Comparison of ENCODE assay signal across 9 cellular contexts in the genomic region with DNA sequence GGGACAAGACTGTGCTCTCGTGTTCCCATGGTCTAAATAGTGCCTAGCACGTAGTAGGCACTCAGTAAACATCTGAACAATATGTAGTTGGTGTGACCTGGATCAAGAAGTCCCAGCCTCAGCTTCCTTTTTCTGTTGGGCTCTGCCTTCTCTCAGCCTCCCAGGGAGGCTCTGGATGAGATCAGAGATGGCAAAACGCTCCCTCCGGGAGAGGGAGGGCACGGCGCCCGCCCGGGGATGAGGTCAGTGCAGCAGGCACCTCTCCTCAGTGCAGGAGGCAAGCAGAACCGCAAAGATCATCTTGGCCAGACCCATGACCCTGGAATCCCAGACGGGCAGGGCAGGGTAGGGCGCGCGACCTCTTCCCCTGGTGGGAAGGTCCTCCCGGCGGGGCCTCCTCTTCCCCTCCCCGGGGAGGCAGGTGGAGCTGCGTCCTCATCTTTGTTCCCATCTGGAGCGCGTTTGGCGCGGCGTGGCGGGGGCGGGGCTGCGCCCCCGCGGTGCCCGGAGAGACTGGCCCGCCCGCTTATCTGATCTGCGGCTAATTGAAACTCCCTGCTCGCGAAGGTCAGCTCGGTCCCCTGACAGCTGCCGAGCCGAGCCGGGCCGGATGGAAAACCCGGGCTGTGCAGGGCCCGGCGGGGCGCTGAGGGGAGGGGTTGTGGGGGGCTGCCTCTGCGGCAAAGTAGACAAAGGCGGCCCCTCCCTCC.
DNase-seq lines count a peak whose midpoint lies in the region; ATAC-seq and TF ChIP-seq lines count a peak whose summit lies in the region.
"Had no signal": no experiment of that assay in that cellular context is flagged by ENCODE, and none has a peak within 500 bp of the region (broad histone marks: within the 10 kb centered on the region; RNA-seq: fewer than 3 reads in every experiment).

No MANE protein-coding gene starts in this region.

- H3K27me3 ChIP-seq in CD8-positive, alpha-beta memory T cell (ENCODE audit: insufficient read depth, low read length, poor library complexity, severe bottlenecking), result no peaks in the 10 kb centered on the region
- H3K27me3 ChIP-seq in WERI-Rb-1 (ENCODE audit: insufficient read depth, low read depth, severe bottlenecking) (no peaks in the 10 kb centered on the region), heart right ventricle (peaks cover 0 to 44% (median 0%) of the 10 kb centered on the region in 7 donors)
- H3K27me3 ChIP-seq: ovary had no signal

- peaks cover 32% of the 10 kb centered on the region for H3K4me1 ChIP-seq in CD8-positive, alpha-beta memory T cell (ENCODE audit: insufficient read depth, low read length)
- peaks cover 12 to 46% (median 39%) of the 10 kb centered on the region in 9 donors for H3K4me1 ChIP-seq in heart right ventricle

- in situ Hi-C loops in KBM-7 (cut with MboI; ENCODE audit: low pct_unique_long_range_greater_than_20kb, low sequenced_read_pairs), result no loop called here

- 12 to 17% methylated on average over 29 to 42 of the region's 44 CpGs for WGBS in heart right ventricle, 2 donors

- intact Hi-C loops in heart right ventricle (cut with DNase I), result loop anchor here in 2 of 10 donors (2.0 to 5.0 kb wide), 2 partner anchors 53 to 72 kb away; no protein-coding TSS in a partner anchor

- H3K27me3 Mint-ChIP-seq in CD8-positive, alpha-beta memory T cell, result no peaks in the 10 kb centered on the region

- no peaks in the 10 kb centered on the region for H3K36me3 Mint-ChIP-seq in CD8-positive, alpha-beta memory T cell

- TF ChIP-seq CTCF in WERI-Rb-1 (IDR thresholded peaks at IDR 0.05; ENCODE audit: low read depth, low read length), result no peak
- TF ChIP-seq CTCF in heart right ventricle (IDR thresholded peaks at IDR 0.05), result no peak

- H3K9me3 Mint-ChIP-seq in CD8-positive, alpha-beta memory T cell, result no peaks in the 10 kb centered on the region

- CTCF ChIA-PET in CD8-positive, alpha-beta memory T cell (lab: Charles Lee), result interaction anchor here (0.6 to 4.3 kb wide), 7 partner anchors 9 to 74 kb away, joined by 3 to 19 read pairs (median 7); no protein-coding TSS in a partner anchor

- peak overlapping the region; percentile 20 to 96 (median 82) for H3K27ac Mint-ChIP-seq in CD8-positive, alpha-beta memory T cell

- H3K4me3 ChIP-seq in CD8-positive, alpha-beta memory T cell (ENCODE audit: low read length), result no peak overlapping the region
- peak overlapping the region; percentile 70 for H3K4me3 ChIP-seq in WERI-Rb-1 (ENCODE audit: low read depth, low read length)
- H3K4me3 ChIP-seq in heart right ventricle, result peak overlapping the region in 9 of 10 donors; percentile 23 to 65 (median 60)
- H3K4me3 ChIP-seq: ovary had no signal

- ATAC-seq in heart right ventricle (peak; percentile 49 to 83 (median 72)), HG03196 (IDR thresholded peaks at IDR 0.05; ENCODE audit: unreplicated experiment) (no peak)

- peak overlapping the region; percentile 76 for H3K27ac ChIP-seq in CD8-positive, alpha-beta memory T cell (ENCODE audit: low read depth, low read length)
- peak overlapping the region; percentile 97 for H3K27ac ChIP-seq in WERI-Rb-1
- peak overlapping the region; percentile 41 to 88 (median 84) for H3K27ac ChIP-seq in heart right ventricle
- H3K27ac ChIP-seq: ovary had no signal

- no peaks in the 10 kb centered on the region for H3K36me3 ChIP-seq in CD8-positive, alpha-beta memory T cell (ENCODE audit: insufficient read depth, low read length)
- no peaks in the 10 kb centered on the region for H3K36me3 ChIP-seq in WERI-Rb-1
- no peaks in the 10 kb centered on the region for H3K36me3 ChIP-seq in heart right ventricle
- H3K36me3 ChIP-seq: ovary had no signal

- H3K4me1 Mint-ChIP-seq in CD8-positive, alpha-beta memory T cell, result peaks cover 26 to 60% (median 34%) of the 10 kb centered on the region in 3 donors

- H3K9me3 ChIP-seq in CD8-positive, alpha-beta memory T cell (ENCODE audit: low read length), result no peaks in the 10 kb centered on the region
- H3K9me3 ChIP-seq in WERI-Rb-1 (ENCODE audit: severe bottlenecking) (no peaks in the 10 kb centered on the region), heart right ventricle (no peaks in the 10 kb centered on the region)
- H3K9me3 ChIP-seq: ovary had no signal

- peak overlapping the region in 6 of 7 donors; percentile 23 to 85 (median 61) for H3K4me3 Mint-ChIP-seq in CD8-positive, alpha-beta memory T cell

- DNase-seq in CD8-positive, alpha-beta memory T cell, result no peak
- peak; percentile 87 for DNase-seq in KBM-7
- DNase-seq in WERI-Rb-1, result peak; percentile 96
- peak; percentile 73 to 78 for DNase-seq in heart right ventricle
- peak; percentile 63 for DNase-seq in pons (ENCODE audit: low spot score)
- DNase-seq in GM19240 (ENCODE audit: insufficient read length, low spot score), result no peak
- DNase-seq in mucosa of gallbladder (ENCODE audit: low spot score), result no peak

- POLR2A ChIA-PET in CD8-positive, alpha-beta memory T cell (lab: Charles Lee), result interaction anchor here (2.0 to 2.7 kb wide), 3 partner anchors 9 to 73 kb away, joined by 10 to 19 read pairs (median 15); no protein-coding TSS in a partner anchor

Comparison
In these comparisons a context has a peak if more than half of its experiments do, and no peak if none do; other contexts are left out.
1. DNase-seq: peak in KBM-7 (single experiment), WERI-Rb-1 (single experiment), heart right ventricle (2 of 2) and pons (single experiment); none in CD8-positive, alpha-beta memory T cell (0 of 5), GM19240 (single experiment) and mucosa of gallbladder (single experiment).
2. Peak in every context shown above with its lines, with median percentiles within 50 percentile points of each other: H3K27ac ChIP-seq.